ENCODE assay signal across 8 cellular contexts in the genomic region with DNA sequence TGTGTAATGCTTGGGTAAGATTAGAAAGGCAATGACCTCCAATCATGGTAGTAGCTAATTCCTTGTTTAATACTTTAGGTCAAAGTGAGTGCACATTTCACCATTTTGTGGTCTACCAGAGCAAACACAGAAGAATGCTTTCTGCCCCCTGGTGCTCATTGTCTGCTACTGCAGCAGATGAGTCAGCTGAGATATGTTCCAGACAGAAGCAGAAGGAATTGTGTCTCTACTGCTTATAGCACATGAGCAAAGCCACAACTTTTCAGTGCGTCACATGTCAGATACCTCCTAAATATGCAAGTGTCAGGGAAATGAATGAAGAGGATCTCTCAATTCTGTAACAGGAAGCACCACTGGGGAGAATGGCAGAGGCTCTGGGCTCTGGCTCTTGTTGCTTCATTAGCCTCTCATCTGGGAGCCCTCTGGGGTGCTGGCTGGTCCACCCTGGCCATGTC.
A peak's percentile ranks its signal among the peaks of the same experiment; 100 is the strongest.
DNase-seq lines count a peak whose midpoint lies in the region; ATAC-seq, FAIRE-seq and TF ChIP-seq lines count a peak whose summit lies in the region.

No MANE protein-coding gene starts in this region.

- H2AFZ ChIP-seq in HepG2 (ENCODE audit: low read length), result no peak overlapping the region

- POLR2A ChIA-PET in HepG2 (lab: Yijun Ruan, JAX), result interaction anchor here (2.3 kb wide), 1 partner anchor 467 kb away, joined by 18 read pairs; no protein-coding TSS in a partner anchor

- H3K9me3 ChIP-seq in colonic mucosa, result no peaks in the 10 kb centered on the region
- H3K9me3 ChIP-seq in HepG2 (ENCODE audit: low read length), result no peaks in the 10 kb centered on the region

- H4K20me1 ChIP-seq in HepG2 (ENCODE audit: insufficient read depth, low read length), result no peaks in the 10 kb centered on the region

- TF ChIP-seq EP300 in HepG2 (IDR thresholded peaks at IDR 0.05; ENCODE audit: low read depth in 2 of 2, low read length in 2 of 2) (no peak), HepG2 (CRISPR knock-in tag; IDR thresholded peaks at IDR 0.05; ENCODE audit: borderline replicate concordance) (no peak)

- CTCF ChIA-PET in HepG2 (lab: Yijun Ruan, JAX; ENCODE audit: low intra/inter-chr PET ratio, low total read pairs), result interaction anchor here (0.6 to 4.8 kb wide), 5 partner anchors 32 to 517 kb away, joined by 3 to 78 read pairs (median 12); no protein-coding TSS in a partner anchor

- in situ Hi-C loops in ACHN (cut with HindIII; ENCODE audit: low pct_ligation_motif_present, low pct_unique_long_range_greater_than_20kb, low sequenced_read_pairs), result no loop called here
- in situ Hi-C loops in HepG2 (cut with HindIII; ENCODE audit: extremely low pct_ligation_motif_present, low pct_unique_long_range_greater_than_20kb), result loop anchor here (5.0 kb wide), 1 partner anchor 469 kb away; no protein-coding TSS in a partner anchor

- H3K36me3 ChIP-seq in colonic mucosa, result no peaks in the 10 kb centered on the region
- H3K36me3 ChIP-seq in HepG2 (replicated peaks in 1 of 2; ENCODE audit: control insufficient read depth in 1 of 2, insufficient read depth in 2 of 2, low read length in 2 of 2), result no peaks in the 10 kb centered on the region

- H3K27ac ChIP-seq in colonic mucosa (no peak overlapping the region), HepG2 (ENCODE audit: extremely low read length, insufficient read depth, low read length) (no peak overlapping the region)

- TF ChIP-seq CTCF in colonic mucosa (IDR thresholded peaks at IDR 0.05) (peak; percentile 95), HepG2 (CRISPR knock-in tag; IDR thresholded peaks at IDR 0.05) (peak; percentile 94)

- H3K9ac ChIP-seq in colonic mucosa (ENCODE audit: low read depth in 2 of 2, low read length in 2 of 2), result no peak overlapping the region
- no peak overlapping the region for H3K9ac ChIP-seq in HepG2 (ENCODE audit: insufficient read depth, low read depth, low read length)

- 0% methylated on average over 1 of the region's 1 CpG for WGBS in HepG2 (ENCODE audit: low lambda C conversion rate)

- ATAC-seq in GM18520 (IDR thresholded peaks at IDR 0.05; ENCODE audit: unreplicated experiment) (peak; percentile 68), HG03097 (IDR thresholded peaks at IDR 0.05; ENCODE audit: low FRiP score, unreplicated experiment) (peak; percentile 74), HepG2 (peak; percentile 96)

- BruUV-seq in HepG2 (replicated peaks; lab: Mats Ljungman, UMichigan), result no TSS peak

- H3K4me2 ChIP-seq in HepG2 (ENCODE audit: low read depth, low read length), result no peak overlapping the region

- H3K4me3 ChIP-seq in colonic mucosa (no peak overlapping the region), HepG2 (replicated peaks in 1 of 3; ENCODE audit: insufficient read depth in 1 of 3, low read depth in 2 of 3, low read length in 3 of 3) (no peak overlapping the region)

- H3K4me1 ChIP-seq in colonic mucosa (no peaks in the 10 kb centered on the region), HepG2 (ENCODE audit: insufficient read depth, low read length) (0 out of 2 replicates have a peak, but pooled peaks cover 4% of the 10 kb centered on the region)

- FAIRE-seq in HepG2 (lab: Jason Lieb, UNC), result peak; percentile 95

- DNase-seq in ACHN (peak; percentile 75), NCI-H446 (lab: John Stamatoyannopoulos, UW) (peak; percentile 61 to 77), colonic mucosa (peak; percentile 76), HepG2 (ENCODE audit: low spot score) (peak; percentile 79)
- DNase-seq in activated CD4-positive, alpha-beta T cell treated with anti-CD3 and anti-CD28 coated beads for 48 hours, result peak; percentile 83
- peak; percentile 58 to 64 for DNase-seq in stimulated activated CD4-positive, alpha-beta T cell treated with anti-CD3 and anti-CD28 coated beads, Interleukin-4, amount 100 ng/mL, for 48 hours (ENCODE audit: low read depth in 2 of 2)

- TF ChIP-seq RAD21 in HepG2 (CRISPR knock-in tag; IDR thresholded peaks at IDR 0.05), result peak; percentile 85; the same call in 1 of the 2 replicates

- no peaks in the 10 kb centered on the region for H3K79me2 ChIP-seq in HepG2 (ENCODE audit: insufficient read depth, low read length)

- no peak for TF ChIP-seq POLR2A in HepG2 (IDR thresholded peaks at IDR 0.05; ENCODE audit: insufficient read depth in 1 of 2, low read depth in 2 of 2, low read length in 2 of 2)

- intact Hi-C loops in colonic mucosa (cut with DNase I), result loop anchor here (2.0 to 10.0 kb wide), 2 partner anchors 244 to 466 kb away; no protein-coding TSS in a partner anchor
- intact Hi-C loops in HepG2 (cut with micrococcal nuclease; ENCODE audit: unreplicated experiment), result loop anchor here (1.0 to 10.0 kb wide), 6 partner anchors 182 to 485 kb away; no protein-coding TSS in a partner anchor

- H3K27me3 ChIP-seq in colonic mucosa (no peaks in the 10 kb centered on the region), HepG2 (ENCODE audit: control insufficient read depth in 1 of 2, insufficient read depth in 2 of 2, low read length in 2 of 2) (no peaks in the 10 kb centered on the region; a peak in 1 of 5 replicates)

TF ChIP-seq in HepG2, 621 proteins besides CTCF, POLR2A, EP300 and RAD21 (continues in another document):
- TF ChIP-seq ZNF75D (CRISPR knock-in tag; IDR thresholded peaks at IDR 0.05; ENCODE audit: borderline replicate concordance) (no peak), SOX13 (IDR thresholded peaks at IDR 0.05) (no peak), SOX13 (CRISPR knock-in tag; conservative IDR thresholded peaks at IDR 0.05 in 1 of 2, IDR thresholded peaks at IDR 0.05 in 1 of 2) (peak in 1 of 2 experiments; percentile 13; a peak in 1 of 4 replicates), ZNF460 (CRISPR knock-in tag; IDR thresholded peaks at IDR 0.05; ENCODE audit: borderline replicate concordance) (no peak), AGO1 (IDR thresholded peaks at IDR 0.05; ENCODE audit: low read depth, low read length, poor library complexity, severe bottlenecking) (no peak), ZNF577 (CRISPR knock-in tag; IDR thresholded peaks at IDR 0.05; ENCODE audit: borderline replicate concordance, low read depth) (no peak), PHB2 (IDR thresholded peaks at IDR 0.05; ENCODE audit: partially characterized antibody) (no peak), NR3C1 (CRISPR knock-in tag; IDR thresholded peaks at IDR 0.05) (no peak), PHF8 (CRISPR knock-in tag; IDR thresholded peaks at IDR 0.05) (no peak), ZNF781 (CRISPR knock-in tag; IDR thresholded peaks at IDR 0.05; ENCODE audit: borderline replicate concordance, not compliant biosample characterization) (no peak), SOX5 (CRISPR knock-in tag; IDR thresholded peaks at IDR 0.05; ENCODE audit: borderline replicate concordance) (no peak), ZMYM3 (CRISPR knock-in tag; IDR thresholded peaks at IDR 0.05) (no peak), ZNF674 (CRISPR knock-in tag; IDR thresholded peaks at IDR 0.05; ENCODE audit: low read depth) (no peak), ZNF232 (CRISPR knock-in tag; IDR thresholded peaks at IDR 0.05; ENCODE audit: borderline replicate concordance) (no peak), SOX6 (IDR thresholded peaks at IDR 0.05) (no peak), SOX6 (CRISPR knock-in tag; IDR thresholded peaks at IDR 0.05) (peak; percentile 42; the same call in 1 of the 2 replicates), FOXC1 (CRISPR knock-in tag; IDR thresholded peaks at IDR 0.05; ENCODE audit: borderline replicate concordance) (no peak), JDP2 (CRISPR knock-in tag; IDR thresholded peaks at IDR 0.05; ENCODE audit: borderline replicate concordance) (no peak), ZNF713 (CRISPR knock-in tag; IDR thresholded peaks at IDR 0.05) (no peak), HCFC1 (IDR thresholded peaks at IDR 0.05; ENCODE audit: low read depth, low read length) (no peak), TMF1 (CRISPR knock-in tag; IDR thresholded peaks at IDR 0.05; ENCODE audit: low read depth) (no peak), NCOA1 (CRISPR knock-in tag; IDR thresholded peaks at IDR 0.05) (no peak)
- TF ChIP-seq, protein P1, sequence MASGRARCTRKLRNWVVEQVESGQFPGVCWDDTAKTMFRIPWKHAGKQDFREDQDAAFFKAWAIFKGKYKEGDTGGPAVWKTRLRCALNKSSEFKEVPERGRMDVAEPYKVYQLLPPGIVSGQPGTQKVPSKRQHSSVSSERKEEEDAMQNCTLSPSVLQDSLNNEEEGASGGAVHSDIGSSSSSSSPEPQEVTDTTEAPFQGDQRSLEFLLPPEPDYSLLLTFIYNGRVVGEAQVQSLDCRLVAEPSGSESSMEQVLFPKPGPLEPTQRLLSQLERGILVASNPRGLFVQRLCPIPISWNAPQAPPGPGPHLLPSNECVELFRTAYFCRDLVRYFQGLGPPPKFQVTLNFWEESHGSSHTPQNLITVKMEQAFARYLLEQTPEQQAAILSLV (CRISPR knock-in tag; IDR thresholded peaks at IDR 0.05; ENCODE audit: borderline replicate concordance), result no peak
- TF ChIP-seq, protein P2, sequence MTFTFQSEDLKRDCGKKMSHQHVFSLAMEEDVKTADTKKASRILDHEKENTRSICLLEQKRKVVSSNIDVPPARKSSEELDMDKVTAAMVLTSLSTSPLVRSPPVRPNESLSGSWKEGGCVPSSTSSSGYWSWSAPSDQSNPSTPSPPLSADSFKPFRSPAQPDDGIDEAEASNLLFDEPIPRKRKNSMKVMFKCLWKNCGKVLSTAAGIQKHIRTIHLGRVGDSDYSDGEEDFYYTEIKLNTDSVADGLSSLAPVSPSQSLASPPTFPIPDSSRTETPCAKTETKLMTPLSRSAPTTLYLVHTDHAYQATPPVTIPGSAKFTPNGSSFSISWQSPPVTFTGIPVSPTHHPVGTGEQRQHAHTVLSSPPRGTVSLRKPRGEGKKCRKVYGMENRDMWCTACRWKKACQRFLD (CRISPR knock-in tag; IDR thresholded peaks at IDR 0.05; ENCODE audit: borderline replicate concordance), result no peak
- TF ChIP-seq, protein P3, sequence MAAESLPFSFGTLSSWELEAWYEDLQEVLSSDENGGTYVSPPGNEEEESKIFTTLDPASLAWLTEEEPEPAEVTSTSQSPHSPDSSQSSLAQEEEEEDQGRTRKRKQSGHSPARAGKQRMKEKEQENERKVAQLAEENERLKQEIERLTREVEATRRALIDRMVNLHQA (CRISPR knock-in tag; IDR thresholded peaks at IDR 0.05), result no peak
- TF ChIP-seq, protein P4, sequence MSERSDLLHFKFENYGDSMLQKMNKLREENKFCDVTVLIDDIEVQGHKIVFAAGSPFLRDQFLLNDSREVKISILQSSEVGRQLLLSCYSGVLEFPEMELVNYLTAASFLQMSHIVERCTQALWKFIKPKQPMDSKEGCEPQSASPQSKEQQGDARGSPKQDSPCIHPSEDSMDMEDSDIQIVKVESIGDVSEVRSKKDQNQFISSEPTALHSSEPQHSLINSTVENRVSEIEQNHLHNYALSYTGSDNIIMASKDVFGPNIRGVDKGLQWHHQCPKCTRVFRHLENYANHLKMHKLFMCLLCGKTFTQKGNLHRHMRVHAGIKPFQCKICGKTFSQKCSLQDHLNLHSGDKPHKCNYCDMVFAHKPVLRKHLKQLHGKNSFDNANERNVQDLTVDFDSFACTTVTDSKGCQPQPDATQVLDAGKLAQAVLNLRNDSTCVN (CRISPR knock-in tag; IDR thresholded peaks at IDR 0.05; ENCODE audit: borderline replicate concordance), result no peak
